ENCODE assay signal across 20 cellular contexts in genomic region chr10:43963379-43963778, GRCh38.
"Had no signal": no experiment of that assay in that cellular context is flagged by ENCODE, and none has a peak within 500 bp of the region (broad histone marks: within the 10 kb centered on the region; RNA-seq: fewer than 3 reads in every experiment).

No MANE protein-coding gene starts in this region.

- H3K4me1 ChIP-seq: right lobe of liver had no signal

- H3K27ac Mint-ChIP-seq: activated B cell treated with CpG ODN at 0.5 μM for 24 hours; activated naive CD8-positive, alpha-beta T cell; dendritic cell treated with granulocyte-macrophage colony-stimulating factor and Interleukin-4, amounts not matched to agents 40 ng/mL and 50 ng/mL, for 4 days; stimulated activated memory B cell treated with anti-CD40 and anti-IgM and Interleukin-4, amounts not matched to agents 10 μg/mL and 1 μg/mL and 100 μg/mL, for 72 hours; T-helper 2 cell treated with Interferon-gamma antibody and Interleukin-4, amounts not matched to agents 5 μg/mL and 100 μg/mL, for 36 hours had no signal

- H3K4me2 ChIP-seq: SK-N-SH, smooth muscle cell had no signal

- H3K9ac ChIP-seq: SK-N-SH had no signal

- H3K4me3 ChIP-seq: left lung, psoas muscle, right lobe of liver, smooth muscle cell, testis, upper lobe of right lung had no signal

- H3K4me3 Mint-ChIP-seq: activated B cell treated with CpG ODN at 0.5 μM for 24 hours; activated naive CD8-positive, alpha-beta T cell; dendritic cell treated with granulocyte-macrophage colony-stimulating factor and Interleukin-4, amounts not matched to agents 40 ng/mL and 50 ng/mL, for 4 days; neural crest cell; stimulated activated memory B cell treated with anti-CD40 and anti-IgM and Interleukin-4, amounts not matched to agents 10 μg/mL and 1 μg/mL and 100 μg/mL, for 72 hours; T-helper 2 cell treated with Interferon-gamma antibody and Interleukin-4, amounts not matched to agents 5 μg/mL and 100 μg/mL, for 36 hours had no signal

- DNase-seq: activated B cell treated with CpG ODN at 0.5 μM for 24 hours; activated CD4-positive, alpha-beta T cell treated with anti-CD3 and anti-CD28 coated beads for 4 hours; activated T-cell treated with anti-CD3 and anti-CD28 coated beads for 4 hours; cerebellar nuclear complex; effector memory CD4-positive, alpha-beta T cell; glutamatergic neuron; kidney; left lung; psoas muscle; right lobe of liver; SK-N-SH; stimulated activated CD4-positive, alpha-beta T cell treated with anti-CD3 and anti-CD28 coated beads, Interleukin-4, amount 100 ng/mL, for 24 hours had no signal

- H3K36me3 ChIP-seq: left lung, right lobe of liver, upper lobe of right lung had no signal

- H3K27ac ChIP-seq: left lung, right lobe of liver, testis, upper lobe of right lung had no signal

- FAIRE-seq: kidney had no signal

- ATAC-seq: left lung; psoas muscle; stimulated activated memory B cell treated with anti-CD40 and anti-IgM and Interleukin-4, amounts not matched to agents 10 μg/mL and 1 μg/mL and 100 μg/mL, for 72 hours; upper lobe of right lung had no signal

- H3K27me3 ChIP-seq: right lobe of liver, testis, upper lobe of right lung had no signal

- H3K9me3 Mint-ChIP-seq: activated B cell treated with CpG ODN at 0.5 μM for 24 hours; dendritic cell treated with granulocyte-macrophage colony-stimulating factor and Interleukin-4, amounts not matched to agents 40 ng/mL and 50 ng/mL, for 4 days; neural crest cell; stimulated activated memory B cell treated with anti-CD40 and anti-IgM and Interleukin-4, amounts not matched to agents 10 μg/mL and 1 μg/mL and 100 μg/mL, for 72 hours; T-helper 2 cell treated with Interferon-gamma antibody and Interleukin-4, amounts not matched to agents 5 μg/mL and 100 μg/mL, for 36 hours had no signal

- H3K9me3 ChIP-seq: left lung, psoas muscle, right lobe of liver, SK-N-SH, testis, upper lobe of right lung had no signal

- H3K36me3 Mint-ChIP-seq: activated naive CD8-positive, alpha-beta T cell; stimulated activated memory B cell treated with anti-CD40 and anti-IgM and Interleukin-4, amounts not matched to agents 10 μg/mL and 1 μg/mL and 100 μg/mL, for 72 hours had no signal
